Comparison of ENCODE assay signal across 2 cellular contexts in genomic region chr1:8858112-8858668, GRCh38.
A peak's percentile ranks its signal among the peaks of the same experiment; 100 is the strongest.
TF ChIP-seq lines count a peak whose summit lies in the region.

No MANE protein-coding gene starts in this region.

TF ChIP-seq in IMR-90, 13 proteins besides CTCF, POLR2A, EP300 and RAD21:
- 0 out of 2 replicates have a peak, but pooled peaks have one; percentile 18 for TF ChIP-seq MXI1 (IDR thresholded peaks at IDR 0.05; ENCODE audit: borderline replicate concordance, low read depth, low read length)
- 0 out of 2 replicates have a peak, but pooled peaks have one; percentile 24 for TF ChIP-seq FOS (IDR thresholded peaks at IDR 0.05; ENCODE audit: low read depth, low read length)
- no peak for TF ChIP-seq NFE2L2 (IDR thresholded peaks at IDR 0.05; ENCODE audit: low read depth, low read length)
- TF ChIP-seq CEBPB (IDR thresholded peaks at IDR 0.05; ENCODE audit: low read depth, low read length), result 0 out of 2 replicates have a peak, but pooled peaks have one; percentile 12
- peak; percentile 74; the same call in 1 of the 2 replicates for TF ChIP-seq MAFK (IDR thresholded peaks at IDR 0.05; ENCODE audit: low read depth, low read length)
- no peak for TF ChIP-seq RFX5 (IDR thresholded peaks at IDR 0.05; ENCODE audit: low read depth, low read length)
- TF ChIP-seq USF2 (IDR thresholded peaks at IDR 0.05; ENCODE audit: low read depth, low read length), result no peak

TF ChIP-seq in HepG2, 621 proteins besides CTCF, POLR2A, EP300 and RAD21 (continues in another document):
- TF ChIP-seq GATAD2A (CRISPR knock-in tag; IDR thresholded peaks at IDR 0.05) (peak; percentile 50), ZC3H4 (CRISPR knock-in tag; IDR thresholded peaks at IDR 0.05; ENCODE audit: borderline replicate concordance) (0 out of 2 replicates have a peak, but pooled peaks have one; percentile 60), ZNF619 (CRISPR knock-in tag; IDR thresholded peaks at IDR 0.05) (no peak), PATZ1 (CRISPR knock-in tag; IDR thresholded peaks at IDR 0.05) (0 out of 2 replicates have a peak, but pooled peaks have one; percentile 16), HNF4A (CRISPR knock-in tag; IDR thresholded peaks at IDR 0.05) (peak; percentile 39; the same call in 1 of the 2 replicates), UBTF (CRISPR knock-in tag; IDR thresholded peaks at IDR 0.05) (peak; percentile 34; the same call in 1 of the 2 replicates), ZFX (CRISPR knock-in tag; IDR thresholded peaks at IDR 0.05; ENCODE audit: low read depth) (peak; percentile 43; the same call in 1 of the 2 replicates), ZFP1 (CRISPR knock-in tag; IDR thresholded peaks at IDR 0.05) (no peak), POLR2G (IDR thresholded peaks at IDR 0.05; ENCODE audit: low read depth, low read length) (peak; percentile 75), HOXA3 (CRISPR knock-in tag; IDR thresholded peaks at IDR 0.05) (peak; percentile 62), NR1H2 (CRISPR knock-in tag; IDR thresholded peaks at IDR 0.05; ENCODE audit: borderline replicate concordance, low read depth) (no peak), GFI1 (CRISPR knock-in tag; IDR thresholded peaks at IDR 0.05; ENCODE audit: borderline replicate concordance) (peak; percentile 65), GATA4 (IDR thresholded peaks at IDR 0.05; ENCODE audit: borderline replicate concordance, low read depth) (0 out of 2 replicates have a peak, but pooled peaks have one; percentile 41), SOX6 (IDR thresholded peaks at IDR 0.05) (no peak), SOX6 (CRISPR knock-in tag; IDR thresholded peaks at IDR 0.05) (peak; percentile 84), PAXIP1 (CRISPR knock-in tag; conservative IDR thresholded peaks at IDR 0.05) (peak; percentile 60), DRAP1 (CRISPR knock-in tag; IDR thresholded peaks at IDR 0.05) (peak; percentile 55; the same call in 1 of the 2 replicates), RARA (CRISPR knock-in tag; IDR thresholded peaks at IDR 0.05) (peak; percentile 45; the same call in 1 of the 2 replicates), NCOA2 (CRISPR knock-in tag; IDR thresholded peaks at IDR 0.05) (peak; percentile 56; the same call in 1 of the 2 replicates), NR2F1 (CRISPR knock-in tag; IDR thresholded peaks at IDR 0.05) (peak in 1 of 2 experiments; percentile 30; a peak in 1 of 4 replicates), NR2F6 (IDR thresholded peaks at IDR 0.05) (peak; percentile 63), NR2F6 (CRISPR knock-in tag; IDR thresholded peaks at IDR 0.05) (0 out of 2 replicates have a peak, but pooled peaks have one; percentile 33), BRF2 (CRISPR knock-in tag; IDR thresholded peaks at IDR 0.05) (0 out of 2 replicates have a peak, but pooled peaks have one; percentile 16), FOXP4 (CRISPR knock-in tag; IDR thresholded peaks at IDR 0.05) (peak; percentile 69), SOX13 (IDR thresholded peaks at IDR 0.05) (no peak), SOX13 (CRISPR knock-in tag; conservative IDR thresholded peaks at IDR 0.05 in 1 of 2, IDR thresholded peaks at IDR 0.05 in 1 of 2) (peak in 1 of 2 experiments; percentile 76; a peak in 2 of 4 replicates), ZNF292 (CRISPR knock-in tag; IDR thresholded peaks at IDR 0.05; ENCODE audit: borderline replicate concordance, low read depth) (no peak), ETV5 (CRISPR knock-in tag; IDR thresholded peaks at IDR 0.05; ENCODE audit: borderline replicate concordance) (peak; percentile 67; the same call in 1 of the 2 replicates), FOXO1 (CRISPR knock-in tag; IDR thresholded peaks at IDR 0.05) (peak; percentile 67), ELF3 (CRISPR knock-in tag; IDR thresholded peaks at IDR 0.05) (peak; percentile 29), BHLHE40 (IDR thresholded peaks at IDR 0.05; ENCODE audit: low read length) (no peak), TARDBP (CRISPR knock-in tag; IDR thresholded peaks at IDR 0.05) (peak; percentile 56; the same call in 1 of the 2 replicates), ZNF142 (CRISPR knock-in tag; IDR thresholded peaks at IDR 0.05) (no peak), ZNF703 (CRISPR knock-in tag; IDR thresholded peaks at IDR 0.05; ENCODE audit: borderline replicate concordance) (no peak), KLF13 (CRISPR knock-in tag; IDR thresholded peaks at IDR 0.05) (no peak)
